Comparison of ENCODE assay signal across 8 cellular contexts in genomic region chr3:51669241-51670052, GRCh38. TPM values are rescaled to one million over a fixed set of nuclear protein-coding genes. Genes with fewer than 3 reads are reported as not detected.
DNase-seq lines count a peak whose midpoint lies in the region; ATAC-seq and TF ChIP-seq lines count a peak whose summit lies in the region.

No MANE protein-coding gene starts in this region.

- in situ Hi-C loops in SK-MEL-5 (cut with HindIII; ENCODE audit: low pct_unique_long_range_greater_than_20kb, low sequenced_read_pairs) = no loop called here

- peak; percentile 88 for DNase-seq in GM03348 (ENCODE audit: low spot score)
- peak; percentile 91 for DNase-seq in LNCaP clone FGC (ENCODE audit: low read depth)
- peak; percentile 87 for DNase-seq in SK-MEL-5 (ENCODE audit: low read depth, low spot score)
- DNase-seq in activated naive CD4-positive, alpha-beta T cell (lab: John Stamatoyannopoulos, UW) = peak; percentile 26 to 69 (median 63)
- peak; percentile 76 for DNase-seq in germinal center (ENCODE audit: low spot score)
- peak; percentile 56 for DNase-seq in occipital lobe (lab: John Stamatoyannopoulos, UW)
- DNase-seq in testis = peak; percentile 94

- intact Hi-C loops in testis (cut with DNase I; ENCODE audit: low total_unique reads) = loop anchor here (5.0 to 10.0 kb wide), 2 partner anchors 167 to 275 kb away; partner anchors contain the start of genes DCAF1 and RBM15B

- no peaks in the 10 kb centered on the region for H3K36me3 ChIP-seq in testis (ENCODE audit: low read depth, missing control alignments)

- H3K27me3 ChIP-seq in testis = no peaks in the 10 kb centered on the region

- TF ChIP-seq POLR2A in testis (IDR thresholded peaks at IDR 0.05) = no peak

- H3K27ac ChIP-seq in testis = no peak overlapping the region

- H3K9me3 ChIP-seq in testis = no peaks in the 10 kb centered on the region

- ATAC-seq in HG03095 (IDR thresholded peaks at IDR 0.05; ENCODE audit: unreplicated experiment) = no peak

- TF ChIP-seq CTCF in LNCaP clone FGC (IDR thresholded peaks at IDR 0.05; ENCODE audit: control insufficient read depth, extremely low read depth, insufficient read depth) (peak; percentile 98), testis (IDR thresholded peaks at IDR 0.05) (peak; percentile 78 to 92 (median 90))

- no peak overlapping the region for H3K4me3 ChIP-seq in LNCaP clone FGC (ENCODE audit: low read depth, low read length)
- H3K4me3 ChIP-seq in testis = no peak overlapping the region

- peaks cover 20% of the 10 kb centered on the region for H3K4me1 ChIP-seq in testis

- WGBS in testis, 2 donors = 34 to 44% methylated on average over 6 to 9 of the region's 9 CpGs

RNA-seq across cellular contexts. Expression of gene TEX264, which starts 1.6 kb away (rescaled TPM):
- total RNA-seq in SK-MEL-5 (2014; rRNA removed; shearing (Covaris generic)) = 107 and 124 TPM in 2 replicates
- 119 and 128 TPM in 2 replicates for polyA plus RNA-seq in SK-MEL-5 (2015; cell fraction: cytosol; rRNA removed)
- polyA plus RNA-seq in SK-MEL-5 (2015; cell fraction: nucleus; rRNA removed) = 71.0 and 71.7 TPM in 2 replicates
- 15.9 TPM for total RNA-seq in occipital lobe
- total RNA-seq in testis = 100 to 1,000 TPM; 241 to 251 TPM
- 252 TPM for polyA plus RNA-seq in testis (ENCODE audit: insufficient read depth, low read depth, low replicate concordance)

RNA-seq across cellular contexts. Expression of gene GRM2, which starts 37.4 kb away (rescaled TPM):
- not detected in 2 replicates for total RNA-seq in SK-MEL-5 (2014; rRNA removed; shearing (Covaris generic))
- polyA plus RNA-seq in SK-MEL-5 (2015; cell fraction: cytosol; rRNA removed) = not detected in 2 replicates
- polyA plus RNA-seq in SK-MEL-5 (2015; cell fraction: nucleus; rRNA removed) = 2.1 TPM in 1 of 2 replicates, not detected in the other
- total RNA-seq in occipital lobe (12.5 TPM), testis (10 to 100 TPM; 16.9 to 34.7 TPM)
- polyA plus RNA-seq in testis (ENCODE audit: insufficient read depth, low read depth, low replicate concordance) = 10.7 TPM

Comparison
In these comparisons a context has a peak if more than half of its experiments do, and no peak if none do; other contexts are left out.
1. RNA of gene GRM2, which starts 37.4 kb away (total RNA-seq): 16.9 to 34.7 TPM in testis and 12.5 TPM in occipital lobe (single experiment); not detected in SK-MEL-5; every median in the first group is over 10 times any median in the second.
2. Peak in every context shown above with its lines, with median percentiles within 50 percentile points of each other: DNase-seq.